ENCODE assay signal across 19 cellular contexts in the genomic region with DNA sequence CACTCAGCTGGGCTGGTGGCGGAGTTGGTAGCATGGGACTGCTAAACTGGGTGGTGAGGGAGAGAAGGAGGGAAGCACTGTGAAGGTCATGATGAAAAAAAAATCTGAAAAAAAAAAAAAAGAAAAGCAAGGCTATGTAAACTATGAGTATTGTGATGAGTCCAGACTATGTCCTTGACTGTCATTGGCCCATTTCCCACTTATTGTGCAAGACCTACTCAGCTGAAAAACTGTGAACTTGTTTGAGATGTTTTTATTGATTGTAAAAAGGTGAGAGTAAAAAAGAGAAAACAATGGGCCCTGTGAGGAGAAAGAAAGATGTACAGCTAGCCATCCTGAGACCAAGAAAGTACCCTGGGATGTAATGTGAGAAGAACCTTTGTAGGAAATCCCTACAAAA.
"Had no signal": no experiment of that assay in that cellular context is flagged by ENCODE, and none has a peak within 500 bp of the region (broad histone marks: within the 10 kb centered on the region; RNA-seq: fewer than 3 reads in every experiment).

No MANE protein-coding gene starts in this region.

- H3K4me1 Mint-ChIP-seq: activated naive CD8-positive, alpha-beta T cell treated with anti-CD3 and anti-CD28 coated beads for 36 hours; memory B cell; naive B cell; WTC11 had no signal

- H3K4me3 ChIP-seq: right atrium auricular region, spleen, upper lobe of left lung had no signal

- H3K36me3 ChIP-seq: right atrium auricular region, spleen, upper lobe of left lung had no signal

- H3K27ac Mint-ChIP-seq: activated naive CD8-positive, alpha-beta T cell treated with anti-CD3 and anti-CD28 coated beads for 36 hours; activated T-cell treated with anti-CD3 and anti-CD28 coated beads, Interleukin-2, amount 50 U/mL, for 24 hours; activated T-helper 2 cell treated with anti-CD3 and anti-CD28 coated beads, Interferon-gamma antibody, Interleukin-2, Interleukin-4, amounts not matched to agents 10 μg/mL and 5 μg/mL and 100 μg/mL, durations not matched to agents 14 hours and 24 hours and 36 hours; memory B cell; naive B cell; WTC11 had no signal

- ATAC-seq: WTC11 had no signal

- H3K36me3 Mint-ChIP-seq: activated naive CD8-positive, alpha-beta T cell treated with anti-CD3 and anti-CD28 coated beads for 36 hours; memory B cell; naive B cell had no signal

- DNase-seq: activated CD8-positive, alpha-beta memory T cell treated with anti-CD3 and anti-CD28 coated beads, Interleukin-2, amount 50 U/mL, for 4 hours; activated naive CD4-positive, alpha-beta T cell; activated naive CD8-positive, alpha-beta T cell treated with anti-CD3 and anti-CD28 coated beads for 36 hours; activated T-cell treated with anti-CD3 and anti-CD28 coated beads, Interleukin-2, amount 50 U/mL, for 24 hours; dermis blood vessel endothelial cell; effector CD8-positive, alpha-beta T cell; glutamatergic neuron; hippocampal formation; naive B cell; nucleus accumbens; spleen; stimulated activated CD4-positive, alpha-beta T cell treated with anti-CD3 and anti-CD28 coated beads, Interleukin-4, amount 100 ng/mL, for 1 hour; stimulated activated naive CD4-positive, alpha-beta T cell treated with Interleukin-2 at 50 U/mL for 16 hours; T-helper 9 cell; upper lobe of left lung had no signal

- H3K4me1 ChIP-seq: right atrium auricular region, spleen, upper lobe of left lung had no signal

- H3K27me3 ChIP-seq: right atrium auricular region, spleen, upper lobe of left lung had no signal

- H3K4me3 Mint-ChIP-seq: activated naive CD8-positive, alpha-beta T cell treated with anti-CD3 and anti-CD28 coated beads for 36 hours; activated T-cell treated with anti-CD3 and anti-CD28 coated beads, Interleukin-2, amount 50 U/mL, for 24 hours; memory B cell; naive B cell; WTC11 had no signal

- H3K27ac ChIP-seq: right atrium auricular region, spleen, upper lobe of left lung had no signal

- H3K27me3 Mint-ChIP-seq: activated naive CD8-positive, alpha-beta T cell treated with anti-CD3 and anti-CD28 coated beads for 36 hours; activated T-cell treated with anti-CD3 and anti-CD28 coated beads, Interleukin-2, amount 50 U/mL, for 24 hours; memory B cell; naive B cell had no signal
